1 cellular context compared by ENCODE assay signal in genomic region chr12:56078931-56079728, GRCh38.
TF ChIP-seq lines count a peak whose summit lies in the region.

No MANE protein-coding gene starts in this region.

TF ChIP-seq in HEK293, 187 proteins besides CTCF, POLR2A, EP300 and RAD21 (continued from another document and continues in another):
- TF ChIP-seq AEBP2 (tag by site-specific recombination; IDR thresholded peaks at IDR 0.05; ENCODE audit: borderline replicate concordance): no peak
- peak; percentile 55 for TF ChIP-seq ZNF394 (tag by site-specific recombination; IDR thresholded peaks at IDR 0.05; ENCODE audit: borderline replicate concordance)
- TF ChIP-seq IKZF3 (tag by site-specific recombination; IDR thresholded peaks at IDR 0.05): peak; percentile 79
- TF ChIP-seq, protein P1, sequence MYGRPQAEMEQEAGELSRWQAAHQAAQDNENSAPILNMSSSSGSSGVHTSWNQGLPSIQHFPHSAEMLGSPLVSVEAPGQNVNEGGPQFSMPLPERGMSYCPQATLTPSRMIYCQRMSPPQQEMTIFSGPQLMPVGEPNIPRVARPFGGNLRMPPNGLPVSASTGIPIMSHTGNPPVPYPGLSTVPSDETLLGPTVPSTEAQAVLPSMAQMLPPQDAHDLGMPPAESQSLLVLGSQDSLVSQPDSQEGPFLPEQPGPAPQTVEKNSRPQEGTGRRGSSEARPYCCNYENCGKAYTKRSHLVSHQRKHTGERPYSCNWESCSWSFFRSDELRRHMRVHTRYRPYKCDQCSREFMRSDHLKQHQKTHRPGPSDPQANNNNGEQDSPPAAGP (tag by site-specific recombination; IDR thresholded peaks at IDR 0.05): peak; percentile 85
- peak; percentile 77 for TF ChIP-seq ZXDB (tag by site-specific recombination; IDR thresholded peaks at IDR 0.05)
- peak; percentile 99 for TF ChIP-seq ZBTB8A (tag by site-specific recombination; IDR thresholded peaks at IDR 0.05)
- peak; percentile 72; the same call in 1 of the 2 replicates for TF ChIP-seq ZNF843 (tag by site-specific recombination; IDR thresholded peaks at IDR 0.05)
- TF ChIP-seq ZNF549 (tag by site-specific recombination; IDR thresholded peaks at IDR 0.05): peak; percentile 94
- no peak for TF ChIP-seq ZNF274 (IDR thresholded peaks at IDR 0.05; ENCODE audit: low read length)
- TF ChIP-seq ZNF274 (tag by site-specific recombination; IDR thresholded peaks at IDR 0.05; ENCODE audit: borderline replicate concordance): no peak
- TF ChIP-seq, protein P2, sequence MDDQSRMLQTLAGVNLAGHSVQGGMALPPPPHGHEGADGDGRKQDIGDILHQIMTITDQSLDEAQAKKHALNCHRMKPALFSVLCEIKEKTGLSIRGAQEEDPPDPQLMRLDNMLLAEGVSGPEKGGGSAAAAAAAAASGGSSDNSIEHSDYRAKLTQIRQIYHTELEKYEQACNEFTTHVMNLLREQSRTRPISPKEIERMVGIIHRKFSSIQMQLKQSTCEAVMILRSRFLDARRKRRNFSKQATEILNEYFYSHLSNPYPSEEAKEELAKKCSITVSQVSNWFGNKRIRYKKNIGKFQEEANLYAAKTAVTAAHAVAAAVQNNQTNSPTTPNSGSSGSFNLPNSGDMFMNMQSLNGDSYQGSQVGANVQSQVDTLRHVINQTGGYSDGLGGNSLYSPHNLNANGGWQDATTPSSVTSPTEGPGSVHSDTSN (CRISPR knock-in tag; IDR thresholded peaks at IDR 0.05): 0 out of 2 replicates have a peak, but pooled peaks have one; percentile 51
- no peak for TF ChIP-seq ZFP3 (tag by site-specific recombination; IDR thresholded peaks at IDR 0.05; ENCODE audit: low read depth)
- TF ChIP-seq ZBTB10 (tag by site-specific recombination; IDR thresholded peaks at IDR 0.05): peak; percentile 60; the same call in 1 of the 2 replicates
- no peak for TF ChIP-seq ZBTB49 (tag by site-specific recombination; IDR thresholded peaks at IDR 0.05; ENCODE audit: low read depth)
- peak; percentile 74; the same call in 1 of the 2 replicates for TF ChIP-seq KLF16 (tag by site-specific recombination; IDR thresholded peaks at IDR 0.05)
- peak; percentile 88 for TF ChIP-seq ZNF2 (tag by site-specific recombination; IDR thresholded peaks at IDR 0.05)
- no peak for TF ChIP-seq ZNF366 (tag by site-specific recombination; conservative IDR thresholded peaks at IDR 0.05)
- TF ChIP-seq ZNF561 (tag by site-specific recombination; IDR thresholded peaks at IDR 0.05; ENCODE audit: borderline replicate concordance): peak; percentile 46; the same call in 1 of the 2 replicates
- TF ChIP-seq ZNF707 (tag by site-specific recombination; IDR thresholded peaks at IDR 0.05): no peak
- peak; percentile 87; the same call in 1 of the 2 replicates for TF ChIP-seq ZNF785 (tag by site-specific recombination; IDR thresholded peaks at IDR 0.05)
- peak; percentile 68 for TF ChIP-seq ZBTB17 (tag by site-specific recombination; IDR thresholded peaks at IDR 0.05)
- peak; percentile 73; the same call in 1 of the 2 replicates for TF ChIP-seq KLF8 (tag by site-specific recombination; IDR thresholded peaks at IDR 0.05)
- peak; percentile 91; the same call in 1 of the 2 replicates for TF ChIP-seq ZNF610 (tag by site-specific recombination; IDR thresholded peaks at IDR 0.05; ENCODE audit: borderline replicate concordance)
- TF ChIP-seq WT1 (tag by site-specific recombination; IDR thresholded peaks at IDR 0.05): peak; percentile 47; the same call in 1 of the 2 replicates
- no peak for TF ChIP-seq ZNF292 (tag by site-specific recombination; IDR thresholded peaks at IDR 0.05; ENCODE audit: borderline replicate concordance, low read depth)
- TF ChIP-seq ZNF24 (tag by site-specific recombination; IDR thresholded peaks at IDR 0.05): peak; percentile 83; the same call in 1 of the 2 replicates
- TF ChIP-seq ZNF518A (tag by site-specific recombination; conservative IDR thresholded peaks at IDR 0.05; ENCODE audit: low read depth): 0 out of 2 replicates have a peak, but pooled peaks have one; percentile 13
- TF ChIP-seq, protein P3, sequence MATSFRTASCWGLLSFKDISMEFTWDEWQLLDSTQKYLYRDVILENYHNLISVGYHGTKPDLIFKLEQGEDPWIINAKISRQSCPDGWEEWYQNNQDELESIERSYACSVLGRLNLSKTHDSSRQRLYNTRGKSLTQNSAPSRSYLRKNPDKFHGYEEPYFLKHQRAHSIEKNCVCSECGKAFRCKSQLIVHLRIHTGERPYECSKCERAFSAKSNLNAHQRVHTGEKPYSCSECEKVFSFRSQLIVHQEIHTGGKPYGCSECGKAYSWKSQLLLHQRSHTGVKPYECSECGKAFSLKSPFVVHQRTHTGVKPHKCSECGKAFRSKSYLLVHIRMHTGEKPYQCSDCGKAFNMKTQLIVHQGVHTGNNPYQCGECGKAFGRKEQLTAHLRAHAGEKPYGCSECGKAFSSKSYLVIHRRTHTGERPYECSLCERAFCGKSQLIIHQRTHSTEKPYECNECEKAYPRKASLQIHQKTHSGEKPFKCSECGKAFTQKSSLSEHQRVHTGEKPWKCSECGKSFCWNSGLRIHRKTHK (tag by site-specific recombination; IDR thresholded peaks at IDR 0.05): no peak
- TF ChIP-seq ZNF335 (tag by site-specific recombination; conservative IDR thresholded peaks at IDR 0.05): peak; percentile 88
- no peak for TF ChIP-seq ZNF513 (tag by site-specific recombination; IDR thresholded peaks at IDR 0.05)
- TF ChIP-seq, protein P4, sequence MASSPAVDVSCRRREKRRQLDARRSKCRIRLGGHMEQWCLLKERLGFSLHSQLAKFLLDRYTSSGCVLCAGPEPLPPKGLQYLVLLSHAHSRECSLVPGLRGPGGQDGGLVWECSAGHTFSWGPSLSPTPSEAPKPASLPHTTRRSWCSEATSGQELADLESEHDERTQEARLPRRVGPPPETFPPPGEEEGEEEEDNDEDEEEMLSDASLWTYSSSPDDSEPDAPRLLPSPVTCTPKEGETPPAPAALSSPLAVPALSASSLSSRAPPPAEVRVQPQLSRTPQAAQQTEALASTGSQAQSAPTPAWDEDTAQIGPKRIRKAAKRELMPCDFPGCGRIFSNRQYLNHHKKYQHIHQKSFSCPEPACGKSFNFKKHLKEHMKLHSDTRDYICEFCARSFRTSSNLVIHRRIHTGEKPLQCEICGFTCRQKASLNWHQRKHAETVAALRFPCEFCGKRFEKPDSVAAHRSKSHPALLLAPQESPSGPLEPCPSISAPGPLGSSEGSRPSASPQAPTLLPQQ (tag by site-specific recombination; IDR thresholded peaks at IDR 0.05): peak; percentile 78
- 0 out of 2 replicates have a peak, but pooled peaks have one; percentile 29 for TF ChIP-seq ZNF792 (tag by site-specific recombination; IDR thresholded peaks at IDR 0.05)
- no peak; the same call in none of the 2 replicates for TF ChIP-seq MZF1 (tag by site-specific recombination; IDR thresholded peaks at IDR 0.05; ENCODE audit: borderline replicate concordance)
- TF ChIP-seq ZNF791 (tag by site-specific recombination; IDR thresholded peaks at IDR 0.05): no peak
- TF ChIP-seq ZNF132 (tag by site-specific recombination; IDR thresholded peaks at IDR 0.05; ENCODE audit: borderline replicate concordance): no peak
- TF ChIP-seq, protein P5, sequence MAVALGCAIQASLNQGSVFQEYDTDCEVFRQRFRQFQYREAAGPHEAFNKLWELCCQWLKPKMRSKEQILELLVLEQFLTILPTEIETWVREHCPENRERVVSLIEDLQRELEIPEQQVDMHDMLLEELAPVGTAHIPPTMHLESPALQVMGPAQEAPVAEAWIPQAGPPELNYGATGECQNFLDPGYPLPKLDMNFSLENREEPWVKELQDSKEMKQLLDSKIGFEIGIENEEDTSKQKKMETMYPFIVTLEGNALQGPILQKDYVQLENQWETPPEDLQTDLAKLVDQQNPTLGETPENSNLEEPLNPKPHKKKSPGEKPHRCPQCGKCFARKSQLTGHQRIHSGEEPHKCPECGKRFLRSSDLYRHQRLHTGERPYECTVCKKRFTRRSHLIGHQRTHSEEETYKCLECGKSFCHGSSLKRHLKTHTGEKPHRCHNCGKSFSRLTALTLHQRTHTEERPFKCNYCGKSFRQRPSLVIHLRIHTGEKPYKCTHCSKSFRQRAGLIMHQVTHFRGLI (tag by site-specific recombination; IDR thresholded peaks at IDR 0.05): peak; percentile 81
- TF ChIP-seq ZBTB21 (tag by site-specific recombination; IDR thresholded peaks at IDR 0.05): no peak
